In genomic region chr1:208235983-208236761, GRCh38 we compare ENCODE assay signal across 1 cellular context.
TF ChIP-seq lines count a peak whose summit lies in the region.

No MANE protein-coding gene starts in this region.

TF ChIP-seq in HepG2, 621 proteins besides CTCF, POLR2A, EP300 and RAD21 (continued from another document and continues in another):
- TF ChIP-seq PCBP1 (IDR thresholded peaks at IDR 0.05; ENCODE audit: borderline replicate concordance, low read depth, low read length) (no peak), MTF1 (CRISPR knock-in tag; IDR thresholded peaks at IDR 0.05) (no peak), CENPT (CRISPR knock-in tag; IDR thresholded peaks at IDR 0.05; ENCODE audit: low read depth) (no peak), ZNF773 (CRISPR knock-in tag; IDR thresholded peaks at IDR 0.05; ENCODE audit: borderline replicate concordance) (no peak), HDAC2 (CRISPR knock-in tag; IDR thresholded peaks at IDR 0.05) (peak; percentile 75), FLYWCH1 (CRISPR knock-in tag; IDR thresholded peaks at IDR 0.05) (no peak), NFE2L1 (CRISPR knock-in tag; IDR thresholded peaks at IDR 0.05; ENCODE audit: borderline replicate concordance) (0 out of 2 replicates have a peak, but pooled peaks have one; percentile 44), ZNF224 (CRISPR knock-in tag; IDR thresholded peaks at IDR 0.05) (no peak), KDM5B (CRISPR knock-in tag; IDR thresholded peaks at IDR 0.05; ENCODE audit: borderline replicate concordance) (no peak), PAX8 (CRISPR knock-in tag; IDR thresholded peaks at IDR 0.05; ENCODE audit: borderline replicate concordance) (no peak), ZNF180 (CRISPR knock-in tag; IDR thresholded peaks at IDR 0.05; ENCODE audit: borderline replicate concordance, low read depth) (no peak), ZNF20 (CRISPR knock-in tag; IDR thresholded peaks at IDR 0.05) (no peak), ZNF580 (CRISPR knock-in tag; IDR thresholded peaks at IDR 0.05; ENCODE audit: borderline replicate concordance, low read depth) (no peak; the same call in 1 of the 2 replicates), CHD2 (IDR thresholded peaks at IDR 0.05; ENCODE audit: low read depth, low read length) (no peak), ZFAT (CRISPR knock-in tag; conservative IDR thresholded peaks at IDR 0.05) (no peak), ZNF891 (CRISPR knock-in tag; IDR thresholded peaks at IDR 0.05) (no peak), SATB2 (CRISPR knock-in tag; IDR thresholded peaks at IDR 0.05) (no peak), LBX2 (CRISPR knock-in tag; IDR thresholded peaks at IDR 0.05; ENCODE audit: borderline replicate concordance) (no peak), GTF2F1 (IDR thresholded peaks at IDR 0.05; ENCODE audit: low read length) (no peak), ATF4 (CRISPR knock-in tag; IDR thresholded peaks at IDR 0.05) (no peak), BORCS8-MEF2B (CRISPR knock-in tag; IDR thresholded peaks at IDR 0.05) (peak; percentile 57; the same call in 1 of the 2 replicates), ZNF841 (CRISPR knock-in tag; IDR thresholded peaks at IDR 0.05; ENCODE audit: borderline replicate concordance) (no peak), ZBTB7B (CRISPR knock-in tag; IDR thresholded peaks at IDR 0.05) (peak; percentile 32), FOXO1 (CRISPR knock-in tag; IDR thresholded peaks at IDR 0.05) (no peak), FOSL2 (CRISPR knock-in tag; IDR thresholded peaks at IDR 0.05) (peak; percentile 60; the same call in 1 of the 2 replicates), NONO (IDR thresholded peaks at IDR 0.05) (no peak), NONO (CRISPR knock-in tag; conservative IDR thresholded peaks at IDR 0.05) (no peak), ZNF563 (CRISPR knock-in tag; IDR thresholded peaks at IDR 0.05) (no peak), SIN3B (IDR thresholded peaks at IDR 0.05; ENCODE audit: low read length) (no peak), ZNF770 (CRISPR knock-in tag; IDR thresholded peaks at IDR 0.05) (no peak), SAP130 (CRISPR knock-in tag; IDR thresholded peaks at IDR 0.05; ENCODE audit: low read depth) (peak; percentile 40; the same call in 1 of the 2 replicates), SP2 (CRISPR knock-in tag; IDR thresholded peaks at IDR 0.05) (no peak), NFYC (CRISPR knock-in tag; IDR thresholded peaks at IDR 0.05) (no peak), NAIF1 (CRISPR knock-in tag; IDR thresholded peaks at IDR 0.05; ENCODE audit: borderline replicate concordance) (no peak), NFATC3 (CRISPR knock-in tag; IDR thresholded peaks at IDR 0.05) (no peak), CBFB (CRISPR knock-in tag; IDR thresholded peaks at IDR 0.05) (peak; percentile 99), PITX1 (CRISPR knock-in tag; IDR thresholded peaks at IDR 0.05) (peak; percentile 34; the same call in 1 of the 2 replicates), JUND (CRISPR knock-in tag; IDR thresholded peaks at IDR 0.05) (no peak), ZNF292 (CRISPR knock-in tag; IDR thresholded peaks at IDR 0.05; ENCODE audit: borderline replicate concordance, low read depth) (no peak; the same call in 1 of the 2 replicates), CREB3 (CRISPR knock-in tag; IDR thresholded peaks at IDR 0.05) (no peak), ZNF629 (CRISPR knock-in tag; conservative IDR thresholded peaks at IDR 0.05) (no peak), ARNT2 (CRISPR knock-in tag; IDR thresholded peaks at IDR 0.05; ENCODE audit: low read depth) (no peak), CREB1 (IDR thresholded peaks at IDR 0.05) (no peak), CREB1 (CRISPR knock-in tag; IDR thresholded peaks at IDR 0.05) (no peak; the same call in 1 of the 2 replicates), ZNF678 (CRISPR knock-in tag; IDR thresholded peaks at IDR 0.05) (no peak), ZKSCAN1 (IDR thresholded peaks at IDR 0.05; ENCODE audit: low read length) (no peak), KMT2A (CRISPR knock-in tag; IDR thresholded peaks at IDR 0.05) (no peak), RFX1 (IDR thresholded peaks at IDR 0.05) (no peak), CBX5 (CRISPR knock-in tag; IDR thresholded peaks at IDR 0.05; ENCODE audit: borderline replicate concordance) (no peak), ZSCAN30 (CRISPR knock-in tag; IDR thresholded peaks at IDR 0.05) (no peak)
- TF ChIP-seq, protein P1, sequence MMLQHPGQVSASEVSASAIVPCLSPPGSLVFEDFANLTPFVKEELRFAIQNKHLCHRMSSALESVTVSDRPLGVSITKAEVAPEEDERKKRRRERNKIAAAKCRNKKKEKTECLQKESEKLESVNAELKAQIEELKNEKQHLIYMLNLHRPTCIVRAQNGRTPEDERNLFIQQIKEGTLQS (CRISPR knock-in tag; IDR thresholded peaks at IDR 0.05): no peak
- TF ChIP-seq, protein P2, sequence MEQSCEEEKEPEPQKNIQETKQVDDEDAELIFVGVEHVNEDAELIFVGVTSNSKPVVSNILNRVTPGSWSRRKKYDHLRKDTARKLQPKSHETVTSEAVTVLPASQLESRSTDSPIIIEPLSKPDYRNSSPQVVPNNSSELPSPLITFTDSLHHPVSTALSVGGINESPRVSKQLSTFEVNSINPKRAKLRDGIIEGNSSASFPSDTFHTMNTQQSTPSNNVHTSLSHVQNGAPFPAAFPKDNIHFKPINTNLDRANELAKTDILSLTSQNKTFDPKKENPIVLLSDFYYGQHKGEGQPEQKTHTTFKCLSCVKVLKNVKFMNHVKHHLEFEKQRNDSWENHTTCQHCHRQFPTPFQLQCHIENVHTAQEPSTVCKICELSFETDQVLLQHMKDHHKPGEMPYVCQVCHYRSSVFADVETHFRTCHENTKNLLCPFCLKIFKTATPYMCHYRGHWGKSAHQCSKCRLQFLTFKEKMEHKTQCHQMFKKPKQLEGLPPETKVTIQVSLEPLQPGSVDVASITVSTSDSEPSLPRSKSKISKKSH (CRISPR knock-in tag; IDR thresholded peaks at IDR 0.05; ENCODE audit: borderline replicate concordance): no peak
- TF ChIP-seq, protein P3, sequence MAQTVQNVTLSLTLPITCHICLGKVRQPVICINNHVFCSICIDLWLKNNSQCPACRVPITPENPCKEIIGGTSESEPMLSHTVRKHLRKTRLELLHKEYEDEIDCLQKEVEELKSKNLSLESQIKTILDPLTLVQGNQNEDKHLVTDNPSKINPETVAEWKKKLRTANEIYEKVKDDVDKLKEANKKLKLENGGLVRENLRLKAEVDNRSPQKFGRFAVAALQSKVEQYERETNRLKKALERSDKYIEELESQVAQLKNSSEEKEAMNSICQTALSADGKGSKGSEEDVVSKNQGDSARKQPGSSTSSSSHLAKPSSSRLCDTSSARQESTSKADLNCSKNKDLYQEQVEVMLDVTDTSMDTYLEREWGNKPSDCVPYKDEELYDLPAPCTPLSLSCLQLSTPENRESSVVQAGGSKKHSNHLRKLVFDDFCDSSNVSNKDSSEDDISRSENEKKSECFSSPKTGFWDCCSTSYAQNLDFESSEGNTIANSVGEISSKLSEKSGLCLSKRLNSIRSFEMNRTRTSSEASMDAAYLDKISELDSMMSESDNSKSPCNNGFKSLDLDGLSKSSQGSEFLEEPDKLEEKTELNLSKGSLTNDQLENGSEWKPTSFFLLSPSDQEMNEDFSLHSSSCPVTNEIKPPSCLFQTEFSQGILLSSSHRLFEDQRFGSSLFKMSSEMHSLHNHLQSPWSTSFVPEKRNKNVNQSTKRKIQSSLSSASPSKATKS (CRISPR knock-in tag; IDR thresholded peaks at IDR 0.05): no peak
- TF ChIP-seq, protein P4, sequence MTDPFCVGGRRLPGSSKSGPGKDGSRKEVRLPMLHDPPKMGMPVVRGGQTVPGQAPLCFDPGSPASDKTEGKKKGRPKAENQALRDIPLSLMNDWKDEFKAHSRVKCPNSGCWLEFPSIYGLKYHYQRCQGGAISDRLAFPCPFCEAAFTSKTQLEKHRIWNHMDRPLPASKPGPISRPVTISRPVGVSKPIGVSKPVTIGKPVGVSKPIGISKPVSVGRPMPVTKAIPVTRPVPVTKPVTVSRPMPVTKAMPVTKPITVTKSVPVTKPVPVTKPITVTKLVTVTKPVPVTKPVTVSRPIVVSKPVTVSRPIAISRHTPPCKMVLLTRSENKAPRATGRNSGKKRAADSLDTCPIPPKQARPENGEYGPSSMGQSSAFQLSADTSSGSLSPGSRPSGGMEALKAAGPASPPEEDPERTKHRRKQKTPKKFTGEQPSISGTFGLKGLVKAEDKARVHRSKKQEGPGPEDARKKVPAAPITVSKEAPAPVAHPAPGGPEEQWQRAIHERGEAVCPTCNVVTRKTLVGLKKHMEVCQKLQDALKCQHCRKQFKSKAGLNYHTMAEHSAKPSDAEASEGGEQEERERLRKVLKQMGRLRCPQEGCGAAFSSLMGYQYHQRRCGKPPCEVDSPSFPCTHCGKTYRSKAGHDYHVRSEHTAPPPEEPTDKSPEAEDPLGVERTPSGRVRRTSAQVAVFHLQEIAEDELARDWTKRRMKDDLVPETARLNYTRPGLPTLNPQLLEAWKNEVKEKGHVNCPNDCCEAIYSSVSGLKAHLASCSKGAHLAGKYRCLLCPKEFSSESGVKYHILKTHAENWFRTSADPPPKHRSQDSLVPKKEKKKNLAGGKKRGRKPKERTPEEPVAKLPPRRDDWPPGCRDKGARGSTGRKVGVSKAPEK (CRISPR knock-in tag; IDR thresholded peaks at IDR 0.05; ENCODE audit: borderline replicate concordance): no peak
- TF ChIP-seq, protein P5, sequence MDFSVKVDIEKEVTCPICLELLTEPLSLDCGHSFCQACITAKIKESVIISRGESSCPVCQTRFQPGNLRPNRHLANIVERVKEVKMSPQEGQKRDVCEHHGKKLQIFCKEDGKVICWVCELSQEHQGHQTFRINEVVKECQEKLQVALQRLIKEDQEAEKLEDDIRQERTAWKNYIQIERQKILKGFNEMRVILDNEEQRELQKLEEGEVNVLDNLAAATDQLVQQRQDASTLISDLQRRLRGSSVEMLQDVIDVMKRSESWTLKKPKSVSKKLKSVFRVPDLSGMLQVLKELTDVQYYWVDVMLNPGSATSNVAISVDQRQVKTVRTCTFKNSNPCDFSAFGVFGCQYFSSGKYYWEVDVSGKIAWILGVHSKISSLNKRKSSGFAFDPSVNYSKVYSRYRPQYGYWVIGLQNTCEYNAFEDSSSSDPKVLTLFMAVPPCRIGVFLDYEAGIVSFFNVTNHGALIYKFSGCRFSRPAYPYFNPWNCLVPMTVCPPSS (IDR thresholded peaks at IDR 0.05): no peak
- TF ChIP-seq, protein P6, sequence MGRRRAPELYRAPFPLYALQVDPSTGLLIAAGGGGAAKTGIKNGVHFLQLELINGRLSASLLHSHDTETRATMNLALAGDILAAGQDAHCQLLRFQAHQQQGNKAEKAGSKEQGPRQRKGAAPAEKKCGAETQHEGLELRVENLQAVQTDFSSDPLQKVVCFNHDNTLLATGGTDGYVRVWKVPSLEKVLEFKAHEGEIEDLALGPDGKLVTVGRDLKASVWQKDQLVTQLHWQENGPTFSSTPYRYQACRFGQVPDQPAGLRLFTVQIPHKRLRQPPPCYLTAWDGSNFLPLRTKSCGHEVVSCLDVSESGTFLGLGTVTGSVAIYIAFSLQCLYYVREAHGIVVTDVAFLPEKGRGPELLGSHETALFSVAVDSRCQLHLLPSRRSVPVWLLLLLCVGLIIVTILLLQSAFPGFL (CRISPR knock-in tag; IDR thresholded peaks at IDR 0.05): no peak
- TF ChIP-seq, protein P7, sequence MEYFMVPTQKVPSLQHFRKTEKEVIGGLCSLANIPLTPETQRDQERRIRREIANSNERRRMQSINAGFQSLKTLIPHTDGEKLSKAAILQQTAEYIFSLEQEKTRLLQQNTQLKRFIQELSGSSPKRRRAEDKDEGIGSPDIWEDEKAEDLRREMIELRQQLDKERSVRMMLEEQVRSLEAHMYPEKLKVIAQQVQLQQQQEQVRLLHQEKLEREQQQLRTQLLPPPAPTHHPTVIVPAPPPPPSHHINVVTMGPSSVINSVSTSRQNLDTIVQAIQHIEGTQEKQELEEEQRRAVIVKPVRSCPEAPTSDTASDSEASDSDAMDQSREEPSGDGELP (IDR thresholded peaks at IDR 0.05; ENCODE audit: borderline replicate concordance, low read depth): no peak
